In the genomic region with DNA sequence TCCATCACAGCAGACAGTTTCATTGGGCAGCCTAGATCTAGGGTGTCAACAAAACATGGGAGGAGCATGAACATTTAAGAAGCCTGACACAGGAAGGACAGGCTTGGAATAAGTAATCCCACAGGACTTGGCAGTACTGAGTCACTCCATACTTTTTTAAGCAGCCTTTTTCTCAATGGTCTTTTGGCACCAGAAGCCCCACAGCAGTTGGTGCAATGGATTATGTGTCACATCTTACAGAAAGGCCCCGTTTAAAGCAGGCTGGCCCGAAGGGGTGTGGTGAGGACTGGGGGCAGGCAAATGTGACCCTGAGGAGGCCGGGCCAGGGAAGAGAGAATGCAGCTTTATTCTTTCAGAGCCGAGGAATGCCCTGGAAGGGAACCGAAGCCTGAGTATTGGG, we compare ENCODE assay signal across 10 cellular contexts. TPM values are rescaled to one million over a fixed set of nuclear protein-coding genes. Genes with fewer than 3 reads are reported as not detected.
DNase-seq lines count a peak whose midpoint lies in the region; ATAC-seq and TF ChIP-seq lines count a peak whose summit lies in the region.
"Had no signal": no experiment of that assay in that cellular context is flagged by ENCODE, and none has a peak within 500 bp of the region (broad histone marks: within the 10 kb centered on the region; RNA-seq: fewer than 3 reads in every experiment).

No MANE protein-coding gene starts in this region.

- peak overlapping the region in 4 of 5 donors; percentile 53 to 64 (median 58) for H3K27ac ChIP-seq in adrenal gland
- peak overlapping the region; percentile 63 for H3K27ac ChIP-seq in cardiac muscle cell

- H3K4me1 ChIP-seq in adrenal gland (replicated peaks in 1 of 2) (peaks cover 20 to 61% of the 10 kb centered on the region in 2 donors), cardiac muscle cell (ENCODE audit: low read depth) (peaks cover 43% of the 10 kb centered on the region)

- WGBS in adrenal gland, 4 donors: 13 to 25% (median 25%) methylated on average over 5 of the region's 5 CpGs

- no peaks in the 10 kb centered on the region for H3K36me3 ChIP-seq in adrenal gland (replicated peaks in 1 of 2)
- H3K36me3 ChIP-seq in cardiac muscle cell: no peaks in the 10 kb centered on the region

- DNase-seq in GM03348 (ENCODE audit: low spot score): peak; percentile 81
- DNase-seq in adrenal gland: peak in 6 of 7 donors; percentile 65 to 83 (median 75)
- peak in 1 of 2 donors; percentile 77 for DNase-seq in cardiac muscle cell (ENCODE audit: low read depth in 1 of 2, low spot score in 1 of 2)
- DNase-seq in skeletal muscle cell (ENCODE audit: low read depth): peak; percentile 89
- no peak for DNase-seq in SIG-M5 treated with dmso at 0.1 percent for 504 hours (lab: John Stamatoyannopoulos, UW; ENCODE audit: unreplicated experiment)
- no peak for DNase-seq in NCI-H2227 treated with DMSO at 0.1 percent for 48 hours (lab: John Stamatoyannopoulos, UW)
- DNase-seq: naive B cell had no signal

- ATAC-seq in GM21367 (IDR thresholded peaks at IDR 0.05; ENCODE audit: unreplicated experiment): no peak
- no peak for ATAC-seq in HG02981 (IDR thresholded peaks at IDR 0.05; ENCODE audit: unreplicated experiment)
- ATAC-seq: stimulated activated memory B cell treated with anti-CD40 and anti-IgM and Interleukin-4, amounts not matched to agents 10 μg/mL and 1 μg/mL and 100 μg/mL, for 72 hours had no signal

- TF ChIP-seq CTCF in adrenal gland (IDR thresholded peaks at IDR 0.05): no peak
- no peak for TF ChIP-seq CTCF in cardiac muscle cell (IDR thresholded peaks at IDR 0.05; ENCODE audit: low read depth, low read length)

- no peaks in the 10 kb centered on the region for H3K9me3 ChIP-seq in adrenal gland (replicated peaks in 1 of 3)
- no peaks in the 10 kb centered on the region for H3K9me3 ChIP-seq in cardiac muscle cell (ENCODE audit: low read depth)

- H3K27me3 ChIP-seq in adrenal gland (no peaks in the 10 kb centered on the region), cardiac muscle cell (no peaks in the 10 kb centered on the region)

- TF ChIP-seq POLR2A in adrenal gland (IDR thresholded peaks at IDR 0.05): peak in 1 of 2 donors; percentile 11

- intact Hi-C loops in adrenal gland (cut with DNase I): no loop called here

- H3K4me3 ChIP-seq in adrenal gland (no peak overlapping the region), cardiac muscle cell (no peak overlapping the region), skeletal muscle cell (ENCODE audit: low read depth, low read length) (no peak overlapping the region)

RNA-seq across cellular contexts. Expression of gene SPTBN1, which starts 26.6 kb away (rescaled TPM):
- 100 to 1,000 TPM; 455 to 653 (median 569) TPM for total RNA-seq in adrenal gland
- polyA plus RNA-seq in adrenal gland: 100 to 1,000 TPM in 2 of 3 donors, 10 to 100 TPM in 1; 72.9 to 318 (median 134) TPM
- 283 and 435 TPM in 2 replicates for total RNA-seq in cardiac muscle cell
- 125 and 143 TPM in 2 replicates for polyA plus RNA-seq in cardiac muscle cell

Comparison
In these comparisons a context has a peak if more than half of its experiments do, and no peak if none do; other contexts are left out.
1. DNase-seq: peak in GM03348 (single experiment), adrenal gland (6 of 7) and skeletal muscle cell (single experiment); none in SIG-M5 treated with dmso at 0.1 percent for 504 hours (single experiment) and NCI-H2227 treated with DMSO at 0.1 percent for 48 hours (single experiment).